17 cellular contexts compared by ENCODE assay signal in the genomic region with DNA sequence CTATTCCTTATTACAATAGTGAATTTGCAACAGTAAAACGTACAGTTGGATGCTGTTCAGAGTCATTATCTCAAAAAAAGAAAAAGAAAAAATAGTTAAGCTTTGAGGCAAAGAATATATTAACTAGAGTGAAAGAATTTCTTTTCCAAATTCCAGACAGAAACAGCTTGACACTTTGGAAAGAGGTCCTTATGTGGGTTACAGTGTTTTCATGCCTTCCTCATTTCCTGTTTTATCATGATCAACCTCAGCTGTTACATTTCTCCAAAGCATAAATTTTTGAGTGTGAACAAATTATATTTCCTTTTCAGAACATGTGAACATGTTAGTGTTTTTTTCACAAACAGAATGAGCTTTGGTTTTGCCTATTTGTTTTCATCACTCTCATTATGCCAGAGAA. TPM values are rescaled to one million over a fixed set of nuclear protein-coding genes. Genes with fewer than 3 reads are reported as not detected.
"Had no signal": no experiment of that assay in that cellular context is flagged by ENCODE, and none has a peak within 500 bp of the region (broad histone marks: within the 10 kb centered on the region; RNA-seq: fewer than 3 reads in every experiment).

No MANE protein-coding gene starts in this region.

- H3K27ac ChIP-seq: esophagus muscularis mucosa, tibial nerve had no signal

- H3K4me3 ChIP-seq: esophagus muscularis mucosa, tibial nerve had no signal

- DNase-seq: activated CD8-positive, alpha-beta memory T cell treated with anti-CD3 and anti-CD28 coated beads, Interleukin-2, amount 50 U/mL, for 4 hours; activated naive CD4-positive, alpha-beta T cell treated with Interleukin-2 at 50 U/mL for 16 hours; activated naive CD8-positive, alpha-beta T cell treated with anti-CD3 and anti-CD28 coated beads for 36 hours; activated T-cell treated with anti-CD3 and anti-CD28 coated beads, Interleukin-2, amount 50 U/mL, for 4 hours; cerebellar nuclear complex; effector memory CD4-positive, alpha-beta T cell; glutamatergic neuron; hippocampal formation; left ventricle myocardium superior; naive thymus-derived CD8-positive, alpha-beta T cell; stimulated activated CD4-positive, alpha-beta T cell treated with anti-CD3 and anti-CD28 coated beads, Interleukin-12 subunit alpha, Interleukin-12 subunit beta, amount 100 ng/mL, for 4 hours; stimulated activated CD4-positive, alpha-beta T cell treated with anti-CD3 and anti-CD28 coated beads, Interleukin-4, amount 100 ng/mL, for 4 hours; stimulated activated naive CD8-positive, alpha-beta T cell treated with anti-CD3 and anti-CD28 coated beads, Interleukin-15, Interleukin-2, amounts not matched to agents 100 U/mL and 50 U/mL, for 24 hours; T1000 had no signal

- H3K36me3 ChIP-seq: esophagus muscularis mucosa, tibial nerve had no signal

- H3K27me3 ChIP-seq: esophagus muscularis mucosa, tibial nerve had no signal

- H3K9me3 ChIP-seq: esophagus muscularis mucosa had no signal

- ATAC-seq: activated T-cell treated with anti-CD3 and anti-CD28 coated beads, Interleukin-2, amount 50 U/mL, for 4 hours; left ventricle myocardium superior; naive thymus-derived CD8-positive, alpha-beta T cell; stimulated activated naive CD8-positive, alpha-beta T cell treated with anti-CD3 and anti-CD28 coated beads, Interleukin-15, Interleukin-2, amounts not matched to agents 100 U/mL and 50 U/mL, for 24 hours had no signal

RNA-seq across cellular contexts. Expression of a gene that starts 13.7 kb away (rescaled TPM):
- total RNA-seq: activated naive CD8-positive, alpha-beta T cell treated with anti-CD3 and anti-CD28 coated beads for 36 hours; activated T-cell treated with anti-CD3 and anti-CD28 coated beads, Interleukin-2, amount 50 U/mL, for 4 hours; activated T-helper 2 cell treated with anti-CD3 and anti-CD28 coated beads, Interferon-gamma antibody, Interleukin-2, Interleukin-4, amounts not matched to agents 10 μg/mL and 5 μg/mL and 100 μg/mL, durations not matched to agents 14 hours and 24 hours and 36 hours; naive thymus-derived CD8-positive, alpha-beta T cell had no signal
- polyA plus RNA-seq: naive thymus-derived CD8-positive, alpha-beta T cell had no signal
